ENCODE assay signal across 4 cellular contexts in the genomic region with DNA sequence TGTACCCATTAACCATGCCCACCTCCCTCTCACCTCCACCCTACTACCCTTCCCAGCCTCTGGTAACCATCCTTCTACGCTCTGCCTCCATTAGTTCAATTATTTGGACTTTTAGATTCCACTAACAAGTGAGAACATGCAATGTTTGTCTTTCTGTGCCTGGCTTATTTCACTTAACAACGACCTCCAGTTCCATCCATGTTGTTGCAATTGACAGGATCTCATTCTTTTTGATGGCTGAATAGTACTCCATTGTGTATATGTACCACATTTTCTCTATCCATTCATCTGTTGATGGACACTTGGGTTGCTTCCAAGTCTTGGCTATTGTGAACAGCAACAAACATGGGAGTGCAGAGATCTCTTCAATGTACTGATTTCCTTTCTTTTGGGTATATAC. TPM values are rescaled to one million over a fixed set of nuclear protein-coding genes. Genes with fewer than 3 reads are reported as not detected.
"Had no signal": no experiment of that assay in that cellular context is flagged by ENCODE, and none has a peak within 500 bp of the region (broad histone marks: within the 10 kb centered on the region; RNA-seq: fewer than 3 reads in every experiment).

No MANE protein-coding gene starts in this region.

RNA-seq across cellular contexts. Expression of gene MUC17, which starts 12.5 kb away (rescaled TPM):
- total RNA-seq: LHCN-M2, M059J, MCF 10A, NCI-H460 had no signal

RNA-seq across cellular contexts. Expression of gene MUC12, which starts 38.0 kb away (rescaled TPM):
- total RNA-seq: MCF 10A had no signal

RNA-seq across cellular contexts. Expression of gene MUC3A, which starts 58.0 kb away (rescaled TPM):
- total RNA-seq: LHCN-M2, M059J, MCF 10A, NCI-H460 had no signal
